In the genomic region with DNA sequence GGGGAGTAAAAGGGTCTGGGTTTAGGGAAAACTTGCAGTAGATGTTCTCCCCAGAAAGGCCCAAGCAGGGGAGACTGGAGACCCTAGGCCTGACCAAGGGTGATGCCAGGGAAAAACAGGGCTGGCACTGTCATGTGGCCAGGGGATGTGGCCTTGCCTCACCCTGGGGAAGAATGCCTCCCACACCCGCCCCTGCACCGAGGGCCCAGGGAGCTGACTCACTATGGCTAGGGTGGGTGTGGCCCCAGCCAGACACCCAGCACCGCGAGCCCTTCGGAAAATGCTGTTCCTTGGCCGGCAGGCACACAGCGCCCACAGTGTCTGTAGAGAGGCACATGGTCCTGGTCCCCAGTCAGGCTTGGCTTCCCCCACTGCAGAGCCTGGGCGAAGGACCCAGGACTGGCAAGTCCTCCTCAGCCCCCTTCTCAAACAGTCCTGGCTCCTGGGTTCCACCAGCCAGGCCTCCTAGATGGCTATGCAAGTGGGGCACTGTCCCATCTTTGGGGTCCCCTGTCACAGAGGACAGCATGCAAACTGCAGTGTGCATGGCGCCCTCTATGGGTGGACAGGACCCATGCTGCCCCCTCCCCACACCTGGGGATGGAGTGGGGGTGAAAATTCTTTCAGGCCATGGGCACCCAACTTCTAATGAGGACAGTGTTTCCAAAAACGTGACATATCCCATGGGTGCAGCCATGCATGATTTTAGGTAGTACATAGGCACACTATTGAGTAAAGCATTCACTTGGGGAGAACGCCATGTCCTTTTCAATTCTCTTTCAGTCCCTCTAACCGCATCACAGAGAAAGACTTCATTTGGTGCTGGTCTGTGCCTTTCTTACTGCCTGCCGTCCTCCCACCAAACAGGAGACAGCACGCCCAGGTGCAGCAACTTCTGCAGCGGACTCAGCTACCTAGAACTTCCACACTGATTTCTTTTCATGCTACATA, we compare ENCODE assay signal across 9 cellular contexts. TPM values are rescaled to one million over a fixed set of nuclear protein-coding genes. Genes with fewer than 3 reads are reported as not detected.
DNase-seq lines count a peak whose midpoint lies in the region; ATAC-seq and TF ChIP-seq lines count a peak whose summit lies in the region.
"Had no signal": no experiment of that assay in that cellular context is flagged by ENCODE, and none has a peak within 500 bp of the region (broad histone marks: within the 10 kb centered on the region; RNA-seq: fewer than 3 reads in every experiment).

No MANE protein-coding gene starts in this region.

- 69 to 72% methylated on average over 9 to 12 of the region's 15 CpGs for WGBS in mesodermal cell (ENCODE audit: insufficient coverage in 2 of 2), 2 experiments

- peak; percentile 50 for TF ChIP-seq CTCF in LNCaP clone FGC (IDR thresholded peaks at IDR 0.05; ENCODE audit: control insufficient read depth, extremely low read depth, insufficient read depth)

- no peaks in the 10 kb centered on the region for H3K9me3 ChIP-seq in mesodermal cell (ENCODE audit: control insufficient read depth, low read length)

- DNase-seq in DMS 273 (lab: John Stamatoyannopoulos, UW; ENCODE audit: unreplicated experiment) (peak; percentile 31), DMS 273 treated with DMSO at 0.1 percent for 48 hours (lab: John Stamatoyannopoulos, UW) (no peak), LNCaP clone FGC (ENCODE audit: low read depth) (no peak), astrocyte of the hippocampus (ENCODE audit: low read depth, low spot score) (peak; percentile 91), SIG-M5 (lab: John Stamatoyannopoulos, UW) (no peak)
- DNase-seq: naive B cell had no signal

- H3K27ac ChIP-seq in mesodermal cell (ENCODE audit: low read depth, low read length, severe bottlenecking): peak overlapping the region; percentile 67

- ATAC-seq in HG03025 (IDR thresholded peaks at IDR 0.05; ENCODE audit: low FRiP score, unreplicated experiment) (no peak), GM19035 (IDR thresholded peaks at IDR 0.05; ENCODE audit: unreplicated experiment) (no peak)

- no peaks in the 10 kb centered on the region for H3K36me3 ChIP-seq in mesodermal cell (ENCODE audit: control insufficient read depth, insufficient read depth, low read length)

- H3K4me1 ChIP-seq in mesodermal cell (ENCODE audit: control insufficient read depth, insufficient read depth, low read length, poor library complexity, severe bottlenecking): peaks cover 6% of the 10 kb centered on the region

- no peak overlapping the region for H3K4me3 ChIP-seq in LNCaP clone FGC (ENCODE audit: low read depth, low read length)
- no peak overlapping the region for H3K4me3 ChIP-seq in mesodermal cell (ENCODE audit: extremely low read depth, insufficient read depth, low read length, poor library complexity, severe bottlenecking)

RNA-seq across cellular contexts. Expression of a gene that starts 15.2 kb away (rescaled TPM):
- 0.92 TPM for polyA plus RNA-seq in mesodermal cell (2013, experiment 1 of 2)
- polyA plus RNA-seq in mesodermal cell (2013, experiment 2 of 2): 1.5 TPM

Comparison
In these comparisons a context has a peak if more than half of its experiments do, and no peak if none do; other contexts are left out.
1. DNase-seq: peak in DMS 273 (single experiment) and astrocyte of the hippocampus (single experiment); none in DMS 273 treated with DMSO at 0.1 percent for 48 hours (single experiment), LNCaP clone FGC (single experiment) and SIG-M5 (single experiment).